ENCODE assay signal across 9 cellular contexts in genomic region chr5:96067902-96068614, GRCh38.
DNase-seq lines count a peak whose midpoint lies in the region; FAIRE-seq and TF ChIP-seq lines count a peak whose summit lies in the region.
"Had no signal": no experiment of that assay in that cellular context is flagged by ENCODE, and none has a peak within 500 bp of the region (broad histone marks: within the 10 kb centered on the region; RNA-seq: fewer than 3 reads in every experiment).

No MANE protein-coding gene starts in this region.

- intact Hi-C loops in kidney (cut with DNase I): no loop called here

- H3K4me1 ChIP-seq in kidney (ENCODE audit: control insufficient read depth in 1 of 2, insufficient read depth in 1 of 2, low read depth in 1 of 2, low read length in 2 of 2): no peaks in the 10 kb centered on the region
- H3K4me1 ChIP-seq: upper lobe of right lung had no signal

- H3K9me3 ChIP-seq in kidney (ENCODE audit: control insufficient read depth in 1 of 2, low read length in 2 of 2): no peaks in the 10 kb centered on the region
- H3K9me3 ChIP-seq: upper lobe of right lung had no signal

- no peak overlapping the region for H3K27ac ChIP-seq in kidney (ENCODE audit: low read depth in 2 of 2, low read length in 2 of 2)
- H3K27ac ChIP-seq: upper lobe of right lung had no signal

- no peak for FAIRE-seq in kidney (lab: Jason Lieb, UNC)

- DNase-seq in EH (ENCODE audit: low read depth): peak; percentile 96
- DNase-seq in LHCN-M2 (ENCODE audit: low read depth): peak; percentile 89
- DNase-seq in astrocyte of the spinal cord (ENCODE audit: low read depth, low spot score): peak; percentile 82
- DNase-seq in myocyte (ENCODE audit: low read depth): peak; percentile 61
- DNase-seq in NK-92 treated with Interleukin-12 subunit alpha and Interleukin-12 subunit beta, amount 100 ng/mL, for 24 hours (lab: John Stamatoyannopoulos, UW): no peak
- no peak for DNase-seq in kidney
- DNase-seq in KG1 (lab: John Stamatoyannopoulos, UW): no peak
- no peak for DNase-seq in putamen (ENCODE audit: low spot score)
- DNase-seq: upper lobe of right lung had no signal

- H3K9ac ChIP-seq in kidney (ENCODE audit: low read length in 2 of 2): no peak overlapping the region

- in situ Hi-C loops in astrocyte of the spinal cord (cut with HindIII; ENCODE audit: low sequenced_read_pairs): no loop called here

- H3K4me3 ChIP-seq in astrocyte of the spinal cord (ENCODE audit: low read depth, low read length) (no peak overlapping the region), kidney (ENCODE audit: low read length in 2 of 2) (no peak overlapping the region)
- H3K4me3 ChIP-seq: upper lobe of right lung had no signal

- TF ChIP-seq CTCF in astrocyte of the spinal cord (IDR thresholded peaks at IDR 0.05; ENCODE audit: low read depth, low read length) (no peak), kidney (IDR thresholded peaks at IDR 0.05; ENCODE audit: borderline replicate concordance, extremely low read depth, insufficient read depth) (no peak)

- no peaks in the 10 kb centered on the region for H3K36me3 ChIP-seq in kidney (ENCODE audit: control insufficient read depth in 1 of 2, insufficient read depth in 2 of 2, low read length in 2 of 2)
- H3K36me3 ChIP-seq: upper lobe of right lung had no signal

Comparison
In these comparisons a context has a peak if more than half of its experiments do, and no peak if none do; other contexts are left out.
1. DNase-seq: peak in EH (single experiment), LHCN-M2 (single experiment), astrocyte of the spinal cord (single experiment) and myocyte (single experiment); none in NK-92 treated with Interleukin-12 subunit alpha and Interleukin-12 subunit beta, amount 100 ng/mL, for 24 hours (single experiment), kidney (single experiment), KG1 (single experiment) and putamen (single experiment).